16 cellular contexts compared by ENCODE assay signal in genomic region chr22:36641902-36642640, GRCh38.
A peak's percentile ranks its signal among the peaks of the same experiment; 100 is the strongest.
DNase-seq lines count a peak whose midpoint lies in the region; ATAC-seq, FAIRE-seq and TF ChIP-seq lines count a peak whose summit lies in the region.
"Had no signal": no experiment of that assay in that cellular context is flagged by ENCODE, and none has a peak within 500 bp of the region (broad histone marks: within the 10 kb centered on the region; RNA-seq: fewer than 3 reads in every experiment).

No MANE protein-coding gene starts in this region.

- H4K91ac ChIP-seq in IMR-90 (ENCODE audit: insufficient read depth, low read depth, low read length) (no peak overlapping the region), mesenchymal stem cell (ENCODE audit: low read length) (no peak overlapping the region)

- H3K18ac ChIP-seq in IMR-90 (ENCODE audit: low read depth, low read length): no peak overlapping the region
- no peak overlapping the region for H3K18ac ChIP-seq in mesenchymal stem cell (ENCODE audit: low read depth in 1 of 2, low read length in 2 of 2)

- H3K4me3 Mint-ChIP-seq in astrocyte (ENCODE audit: unreplicated experiment): no peak overlapping the region
- no peak overlapping the region for H3K4me3 Mint-ChIP-seq in activated CD8-positive, alpha-beta memory T cell treated with anti-CD3 and anti-CD28 coated beads, Interleukin-2, amount 10 ng/mL, durations not matched to agents 7 days and 5 days
- H3K4me3 Mint-ChIP-seq: naive thymus-derived CD8-positive, alpha-beta T cell; type B pancreatic cell had no signal

- H3K4me2 ChIP-seq in IMR-90 (ENCODE audit: low read depth, low read length): no peak overlapping the region
- H3K4me2 ChIP-seq in astrocyte (ENCODE audit: low read length): no peak overlapping the region
- H3K4me2 ChIP-seq in mesenchymal stem cell (ENCODE audit: low read length, poor library complexity, severe bottlenecking): no peak overlapping the region
- H3K4me2 ChIP-seq: SK-N-SH had no signal

- H2BK120ac ChIP-seq in IMR-90 (ENCODE audit: low read depth, low read length) (no peak overlapping the region), mesenchymal stem cell (ENCODE audit: low read depth, low read length) (no peak overlapping the region)

- H3K56ac ChIP-seq in IMR-90 (ENCODE audit: extremely low read depth, insufficient read depth, low read length): no peak overlapping the region

- TF ChIP-seq POLR2A in IMR-90 (IDR thresholded peaks at IDR 0.05; ENCODE audit: low read depth, low read length): no peak

- H4K8ac ChIP-seq in IMR-90 (ENCODE audit: low read depth in 2 of 2, low read length in 2 of 2): no peak overlapping the region
- no peak overlapping the region for H4K8ac ChIP-seq in mesenchymal stem cell (ENCODE audit: low read length)

- peaks cover 9% of the 10 kb centered on the region for H3K4me1 Mint-ChIP-seq in astrocyte (ENCODE audit: low read depth, unreplicated experiment)
- no peaks in the 10 kb centered on the region for H3K4me1 Mint-ChIP-seq in activated CD8-positive, alpha-beta memory T cell treated with anti-CD3 and anti-CD28 coated beads, Interleukin-2, amount 10 ng/mL, durations not matched to agents 7 days and 5 days

- H2AFZ ChIP-seq in IMR-90 (replicated peaks; ENCODE audit: low read length, poor library complexity) (no peak overlapping the region), astrocyte (ENCODE audit: low read depth, low read length) (no peak overlapping the region), mesenchymal stem cell (ENCODE audit: low read depth, low read length) (no peak overlapping the region)

- no peak overlapping the region for H3K27ac Mint-ChIP-seq in astrocyte (ENCODE audit: unreplicated experiment)
- no peak overlapping the region for H3K27ac Mint-ChIP-seq in activated CD8-positive, alpha-beta memory T cell treated with anti-CD3 and anti-CD28 coated beads, Interleukin-2, amount 10 ng/mL, durations not matched to agents 7 days and 5 days
- H3K27ac Mint-ChIP-seq: naive thymus-derived CD8-positive, alpha-beta T cell; type B pancreatic cell had no signal

- H4K5ac ChIP-seq in IMR-90 (ENCODE audit: low read depth, low read length): no peak overlapping the region

- peaks cover 64% of the 10 kb centered on the region for H3K27me3 Mint-ChIP-seq in astrocyte (ENCODE audit: low read depth, unreplicated experiment)
- peaks cover 31% of the 10 kb centered on the region for H3K27me3 Mint-ChIP-seq in activated CD8-positive, alpha-beta memory T cell treated with anti-CD3 and anti-CD28 coated beads, Interleukin-2, amount 10 ng/mL, durations not matched to agents 7 days and 5 days

- H3K9me1 ChIP-seq in IMR-90 (ENCODE audit: insufficient read depth, low read length): no peaks in the 10 kb centered on the region

- H3K79me1 ChIP-seq in IMR-90 (ENCODE audit: low read depth in 1 of 2, low read length in 2 of 2) (no peaks in the 10 kb centered on the region), mesenchymal stem cell (replicated peaks; ENCODE audit: low read length, poor library complexity, severe bottlenecking) (no peaks in the 10 kb centered on the region)

- peaks cover 11% of the 10 kb centered on the region for H3K27me3 ChIP-seq in IMR-90 (ENCODE audit: control insufficient read depth, insufficient read depth, low read length)
- H3K27me3 ChIP-seq in astrocyte (ENCODE audit: insufficient read depth, low read length): peaks cover 11% of the 10 kb centered on the region
- H3K27me3 ChIP-seq in mesenchymal stem cell (ENCODE audit: control insufficient read depth in 1 of 2, insufficient read depth in 1 of 2, low read length in 2 of 2): peaks cover 40 to 74% of the 10 kb centered on the region in 2 experiments

- no peaks in the 10 kb centered on the region for H3K9me3 Mint-ChIP-seq in astrocyte (ENCODE audit: unreplicated experiment)
- no peaks in the 10 kb centered on the region for H3K9me3 Mint-ChIP-seq in activated CD8-positive, alpha-beta memory T cell treated with anti-CD3 and anti-CD28 coated beads, Interleukin-2, amount 10 ng/mL, durations not matched to agents 7 days and 5 days (ENCODE audit: low read depth)
- H3K9me3 Mint-ChIP-seq: type B pancreatic cell had no signal

- DNase-seq in COR-L47 (lab: John Stamatoyannopoulos, UW) (peak; percentile 43), IMR-90 (peak; percentile 36), astrocyte (ENCODE audit: low read depth) (peak; percentile 14), mesenchymal stem cell (peak; percentile 30), DMS53 (lab: John Stamatoyannopoulos, UW) (no peak)
- DNase-seq in activated CD8-positive, alpha-beta memory T cell treated with anti-CD3 and anti-CD28 coated beads, Interleukin-2, amount 10 ng/mL, durations not matched to agents 7 days and 5 days: no peak
- DNase-seq: activated CD4-positive, alpha-beta T cell treated with anti-CD3 and anti-CD28 coated beads for 1 hour; activated naive CD4-positive, alpha-beta T cell treated with Interleukin-2 at 50 U/mL for 16 hours; GF-D8; naive thymus-derived CD8-positive, alpha-beta T cell; NCI-H2081; SK-N-SH had no signal

- H3K4ac ChIP-seq in IMR-90 (ENCODE audit: low read depth, low read length) (no peak overlapping the region), mesenchymal stem cell (ENCODE audit: low read depth in 1 of 2, low read length in 2 of 2) (no peak overlapping the region)

- H2AK5ac ChIP-seq in IMR-90 (ENCODE audit: low read depth, low read length): no peak overlapping the region
- H2AK5ac ChIP-seq in mesenchymal stem cell (ENCODE audit: low read length, severe bottlenecking): no peak overlapping the region

- H3K4me1 ChIP-seq in IMR-90 (ENCODE audit: control insufficient read depth, insufficient read depth, low read length) (no peaks in the 10 kb centered on the region), astrocyte (ENCODE audit: insufficient read depth, low read length) (no peaks in the 10 kb centered on the region), mesenchymal stem cell (ENCODE audit: control insufficient read depth, insufficient read depth, low read depth, low read length) (no peaks in the 10 kb centered on the region)

- no TSS peak for BruUV-seq in IMR-90 (replicated peaks; lab: Mats Ljungman, UMichigan)

- no peak for TF ChIP-seq CTCF in IMR-90 (conservative IDR thresholded peaks at IDR 0.05; ENCODE audit: low read depth, low read length)
- no peak for TF ChIP-seq CTCF in astrocyte (IDR thresholded peaks at IDR 0.05; ENCODE audit: insufficient read depth, low read depth, low read length)

- intact Hi-C loops in IMR-90 (cut with micrococcal nuclease): no loop called here

- CTCF ChIA-PET in IMR-90 (lab: Yijun Ruan, JAX): no interaction called here
- CTCF ChIA-PET in activated CD8-positive, alpha-beta memory T cell treated with anti-CD3 and anti-CD28 coated beads, Interleukin-2, amount 10 ng/mL, durations not matched to agents 7 days and 5 days (lab: Charles Lee): no interaction called here

- no peak for TF ChIP-seq RAD21 in IMR-90 (IDR thresholded peaks at IDR 0.05; ENCODE audit: low read length)

- POLR2A ChIA-PET in IMR-90 (lab: Charles Lee; ENCODE audit: unreplicated experiment): no interaction called here

- ATAC-seq in IMR-90 (ENCODE audit: low read depth) (no peak), HG02870 (IDR thresholded peaks at IDR 0.05; ENCODE audit: unreplicated experiment) (no peak), HG03442 (IDR thresholded peaks at IDR 0.05; ENCODE audit: unreplicated experiment) (no peak)
- no peak for ATAC-seq in activated CD8-positive, alpha-beta memory T cell treated with anti-CD3 and anti-CD28 coated beads, Interleukin-2, amount 10 ng/mL, durations not matched to agents 7 days and 5 days
- ATAC-seq: naive thymus-derived CD8-positive, alpha-beta T cell; sciatic nerve had no signal

- no peak overlapping the region for H3K27ac ChIP-seq in IMR-90 (ENCODE audit: insufficient read depth, low read length)
- H3K27ac ChIP-seq in astrocyte (ENCODE audit: low read depth, low read length): no peak overlapping the region
- H3K27ac ChIP-seq in mesenchymal stem cell (ENCODE audit: low read length, poor library complexity, severe bottlenecking): no peak overlapping the region

- no peak overlapping the region for H2BK12ac ChIP-seq in mesenchymal stem cell (ENCODE audit: low read length in 2 of 2)

- H3K14ac ChIP-seq in IMR-90 (replicated peaks; ENCODE audit: low read depth, low read length): no peak overlapping the region
- no peak overlapping the region for H3K14ac ChIP-seq in mesenchymal stem cell (ENCODE audit: low read length in 2 of 2)

- H3K36me3 ChIP-seq in IMR-90 (ENCODE audit: control insufficient read depth, insufficient read depth, low read length) (no peaks in the 10 kb centered on the region), astrocyte (ENCODE audit: insufficient read depth, low read length) (no peaks in the 10 kb centered on the region), mesenchymal stem cell (ENCODE audit: control insufficient read depth in 1 of 2, insufficient read depth in 2 of 2, low read depth in 1 of 2, low read length in 2 of 2) (no peaks in the 10 kb centered on the region)

- WGBS in IMR-90 (ENCODE audit: extremely low coverage in 2 of 2, insufficient read length in 1 of 2), 2 experiments: no CpG with 5 or more reads among the region's 6 CpGs
- WGBS in mesenchymal stem cell: 62% methylated on average over 4 of the region's 6 CpGs

- H2BK5ac ChIP-seq in IMR-90 (ENCODE audit: low read depth, low read length, poor library complexity, severe bottlenecking) (no peak overlapping the region), mesenchymal stem cell (ENCODE audit: low read depth, low read length, poor library complexity, severe bottlenecking) (no peak overlapping the region)

- dilution Hi-C loops in IMR-90 (cut with HindIII; ENCODE audit: low sequenced_read_pairs, unreplicated experiment): no loop called here

- H2BK15ac ChIP-seq in IMR-90 (ENCODE audit: low read depth, low read length): no peak overlapping the region
- H2BK15ac ChIP-seq in mesenchymal stem cell (ENCODE audit: low read depth, poor library complexity, severe bottlenecking): no peak overlapping the region

- in situ Hi-C loops in IMR-90 (cut with MboI; ENCODE audit: low sequenced_read_pairs): no loop called here

- H3K79me2 ChIP-seq in astrocyte (ENCODE audit: insufficient read depth, low read length): no peaks in the 10 kb centered on the region

- no peak overlapping the region for H2AK9ac ChIP-seq in IMR-90 (replicated peaks; ENCODE audit: low read depth, low read length, poor library complexity)

- H3K36me3 Mint-ChIP-seq in astrocyte (ENCODE audit: low read depth, unreplicated experiment): no peaks in the 10 kb centered on the region
- H3K36me3 Mint-ChIP-seq in activated CD8-positive, alpha-beta memory T cell treated with anti-CD3 and anti-CD28 coated beads, Interleukin-2, amount 10 ng/mL, durations not matched to agents 7 days and 5 days: no peaks in the 10 kb centered on the region
- H3K36me3 Mint-ChIP-seq: naive thymus-derived CD8-positive, alpha-beta T cell; type B pancreatic cell had no signal

- H3K9ac ChIP-seq in IMR-90 (ENCODE audit: low read depth, low read length) (no peak overlapping the region), astrocyte (ENCODE audit: low read length) (no peak overlapping the region), mesenchymal stem cell (ENCODE audit: low read length) (no peak overlapping the region)
- H3K9ac ChIP-seq: SK-N-SH had no signal

- H2BK20ac ChIP-seq in IMR-90 (ENCODE audit: low read depth, low read length): no peak overlapping the region

- H3K4me3 ChIP-seq in IMR-90 (ENCODE audit: insufficient read depth, low read depth, low read length) (no peak overlapping the region), astrocyte (ENCODE audit: insufficient read depth, low read depth, low read length) (no peak overlapping the region), mesenchymal stem cell (ENCODE audit: insufficient read depth in 1 of 2, low read depth in 1 of 2, low read length in 2 of 2) (no peak overlapping the region)

- no peak overlapping the region for H3K23ac ChIP-seq in IMR-90 (ENCODE audit: low read depth, low read length)
- H3K23ac ChIP-seq in mesenchymal stem cell (ENCODE audit: low read length in 2 of 2): no peak overlapping the region

- FAIRE-seq in astrocyte (lab: Jason Lieb, UNC): no peak

- no peaks in the 10 kb centered on the region for H3K9me3 ChIP-seq in IMR-90 (ENCODE audit: control insufficient read depth, insufficient read depth, low read length)
- H3K9me3 ChIP-seq in astrocyte (ENCODE audit: insufficient read depth, low read depth, low read length): no peaks in the 10 kb centered on the region
- H3K9me3 ChIP-seq in mesenchymal stem cell (ENCODE audit: control insufficient read depth, low read length): no peaks in the 10 kb centered on the region
- H3K9me3 ChIP-seq: SK-N-SH had no signal

- H4K20me1 ChIP-seq in IMR-90 (ENCODE audit: insufficient read depth, low read length) (no peaks in the 10 kb centered on the region; the same call in 1 of the 2 replicates), astrocyte (ENCODE audit: insufficient read depth, low read length) (no peaks in the 10 kb centered on the region)

Comparison
In these comparisons a context has a peak if more than half of its experiments do, and no peak if none do; other contexts are left out.
1. DNase-seq: peak in COR-L47 (single experiment), IMR-90 (single experiment), astrocyte (single experiment) and mesenchymal stem cell (single experiment); none in activated CD8-positive, alpha-beta memory T cell treated with anti-CD3 and anti-CD28 coated beads, Interleukin-2, amount 10 ng/mL, durations not matched to agents 7 days and 5 days (single experiment) and DMS53 (single experiment).